In genomic region chr1:63320024-63320799, GRCh38 we compare ENCODE assay signal across 11 cellular contexts. TPM values are rescaled to one million over a fixed set of nuclear protein-coding genes. Genes with fewer than 3 reads are reported as not detected.
DNase-seq lines count a peak whose midpoint lies in the region; ATAC-seq and TF ChIP-seq lines count a peak whose summit lies in the region.
"Had no signal": no experiment of that assay in that cellular context is flagged by ENCODE, and none has a peak within 500 bp of the region (broad histone marks: within the 10 kb centered on the region; RNA-seq: fewer than 3 reads in every experiment).

No MANE protein-coding gene starts in this region.

- no peak overlapping the region for H2BK15ac ChIP-seq in neuronal stem cell (ENCODE audit: low read length)

- no peaks in the 10 kb centered on the region for H3K79me1 ChIP-seq in neuronal stem cell (ENCODE audit: low read depth, low read length)

- H3K9ac ChIP-seq in GM23248 (no peak overlapping the region), neuronal stem cell (ENCODE audit: low read depth, low read length, poor library complexity) (no peak overlapping the region)

- no peak overlapping the region for H3K18ac ChIP-seq in neuronal stem cell (ENCODE audit: low read length)

- H3K4me2 ChIP-seq in GM23248 (ENCODE audit: unreplicated experiment) (no peak overlapping the region), neuronal stem cell (ENCODE audit: insufficient read depth, low read length, poor library complexity, severe bottlenecking) (no peak overlapping the region)

- TF ChIP-seq CTCF in endothelial cell (IDR thresholded peaks at IDR 0.05; ENCODE audit: unreplicated experiment): no peak

- in situ Hi-C loops in GM23248 (cut with MboI): no loop called here

- H3K36me3 ChIP-seq in GM23248 (ENCODE audit: low read depth) (no peaks in the 10 kb centered on the region), neuronal stem cell (replicated peaks in 1 of 2; ENCODE audit: control insufficient read depth in 2 of 2, insufficient read depth in 2 of 2, low read length in 2 of 2) (no peaks in the 10 kb centered on the region)
- H3K36me3 ChIP-seq: ascending aorta, thyroid gland had no signal

- no peak overlapping the region for H2BK5ac ChIP-seq in neuronal stem cell (ENCODE audit: low read length)

- no peaks in the 10 kb centered on the region for H3K4me1 ChIP-seq in GM23248 (ENCODE audit: insufficient read depth)
- peaks cover 0 to 2% of the 10 kb centered on the region in 2 donors for H3K4me1 ChIP-seq in neuronal stem cell (ENCODE audit: control insufficient read depth in 2 of 2, insufficient read depth in 1 of 2, low read depth in 1 of 2, low read length in 2 of 2)

- H3F3A ChIP-seq in GM23248 (ENCODE audit: insufficient read depth): no peaks in the 10 kb centered on the region

- H3K4me3 ChIP-seq in GM23248 (no peak overlapping the region), neuronal stem cell (ENCODE audit: low read length in 2 of 2) (no peak overlapping the region)
- H3K4me3 ChIP-seq: ascending aorta, thyroid gland had no signal

- H3K36me3 Mint-ChIP-seq in T-helper 17 cell (ENCODE audit: low read depth) (peaks cover 2% of the 10 kb centered on the region), endothelial cell (ENCODE audit: low read depth, unreplicated experiment) (no peaks in the 10 kb centered on the region)

- H3K9me3 ChIP-seq in GM23248 (ENCODE audit: low read depth): no peaks in the 10 kb centered on the region
- H3K9me3 ChIP-seq in T-helper 17 cell (ENCODE audit: control insufficient read depth, low read length, poor library complexity, severe bottlenecking): peaks cover 4% of the 10 kb centered on the region
- peaks cover 0 to 3% of the 10 kb centered on the region in 2 donors for H3K9me3 ChIP-seq in neuronal stem cell (replicated peaks in 1 of 2; ENCODE audit: control insufficient read depth in 2 of 2, insufficient read depth in 1 of 2, low read depth in 1 of 2, low read length in 2 of 2)
- H3K9me3 ChIP-seq: ascending aorta, thyroid gland had no signal

- no peak overlapping the region for H2AK5ac ChIP-seq in neuronal stem cell (ENCODE audit: low read depth, low read length)

- peak overlapping the region; percentile 68 for H3K23ac ChIP-seq in neuronal stem cell (ENCODE audit: low read depth, low read length, poor library complexity)

- peak overlapping the region; percentile 3 for H3K4me3 Mint-ChIP-seq in T-helper 17 cell
- H3K4me3 Mint-ChIP-seq in endothelial cell (ENCODE audit: unreplicated experiment): no peak overlapping the region

- H2BK12ac ChIP-seq in neuronal stem cell (ENCODE audit: low read length): no peak overlapping the region

- H3K79me2 ChIP-seq in GM23248 (ENCODE audit: insufficient read depth): no peaks in the 10 kb centered on the region

- H4K8ac ChIP-seq in neuronal stem cell (ENCODE audit: low read depth, low read length): no peak overlapping the region

- peaks cover 51% of the 10 kb centered on the region for H3K27me3 Mint-ChIP-seq in T-helper 17 cell
- H3K27me3 Mint-ChIP-seq in endothelial cell (ENCODE audit: unreplicated experiment): peaks cover 43% of the 10 kb centered on the region

- no peaks in the 10 kb centered on the region for H3K9me3 Mint-ChIP-seq in endothelial cell (ENCODE audit: unreplicated experiment)

- H3K27ac Mint-ChIP-seq in T-helper 17 cell: peak overlapping the region; percentile 87
- H3K27ac Mint-ChIP-seq in endothelial cell (ENCODE audit: unreplicated experiment): no peak overlapping the region

- peaks cover 95% of the 10 kb centered on the region for H3K27me3 ChIP-seq in GM23248 (replicated peaks; ENCODE audit: insufficient read depth)
- H3K27me3 ChIP-seq in neuronal stem cell (ENCODE audit: control insufficient read depth in 3 of 3, insufficient read depth in 3 of 3, low read depth in 1 of 3, low read length in 3 of 3): peaks cover 61 to 100% (median 88%) of the 10 kb centered on the region in 3 experiments

- H3K4ac ChIP-seq in neuronal stem cell (ENCODE audit: low read length): no peak overlapping the region

- H2AFZ ChIP-seq in GM23248 (no peak overlapping the region), neuronal stem cell (ENCODE audit: low read length) (peak overlapping the region; percentile 6)

- no peaks in the 10 kb centered on the region for H4K20me1 ChIP-seq in GM23248 (ENCODE audit: insufficient read depth)

- H4K91ac ChIP-seq in neuronal stem cell (ENCODE audit: low read depth, low read length, poor library complexity): no peak overlapping the region

- DNase-seq in GM23248: peak; percentile 32
- DNase-seq in T-helper 17 cell: no peak
- peak; percentile 20 for DNase-seq in endothelial cell (ENCODE audit: low spot score)
- DNase-seq in neuronal stem cell (ENCODE audit: low spot score): peak; percentile 32
- DNase-seq in effector CD8-positive, alpha-beta T cell (lab: John Stamatoyannopoulos, UW): no peak
- DNase-seq in glomerular visceral epithelial cell (ENCODE audit: extremely low spot score): no peak
- DNase-seq: DMS153, thyroid gland had no signal

- H2BK120ac ChIP-seq in neuronal stem cell (ENCODE audit: low read depth, low read length): peak overlapping the region; percentile 34

- WGBS in GM23248 (ENCODE audit: low coverage in 1 of 2, low lambda C conversion rate in 2 of 2, missing lambda C conversion rate in 2 of 2), 2 experiments: 19% methylated on average over 48 to 49 of the region's 49 CpGs
- no CpG with 5 or more reads among the region's 49 CpGs for WGBS in neuronal stem cell (ENCODE audit: extremely low coverage in 2 of 2, insufficient read length in 2 of 2, insufficient replicate concordance in 1 of 2), 2 donors

- H3K14ac ChIP-seq in neuronal stem cell (ENCODE audit: low read length): no peak overlapping the region

- no peaks in the 10 kb centered on the region for H3K9me2 ChIP-seq in GM23248 (ENCODE audit: insufficient read depth)

- H3K27ac ChIP-seq in GM23248: no peak overlapping the region
- H3K27ac ChIP-seq in neuronal stem cell (replicated peaks; ENCODE audit: low read length): no peak overlapping the region
- H3K27ac ChIP-seq: ascending aorta, thyroid gland had no signal

- ATAC-seq in T-helper 17 cell: no peak
- ATAC-seq in GM18907 (IDR thresholded peaks at IDR 0.05; ENCODE audit: unreplicated experiment): no peak
- ATAC-seq: esophagus mucosa had no signal

- peaks cover 7% of the 10 kb centered on the region for H3K4me1 Mint-ChIP-seq in T-helper 17 cell
- H3K4me1 Mint-ChIP-seq in endothelial cell (ENCODE audit: unreplicated experiment): peaks cover 35% of the 10 kb centered on the region

RNA-seq across cellular contexts. Expression of gene FOXD3, which starts 2.2 kb away (rescaled TPM):
- total RNA-seq in GM23248 (2014; rRNA removed; shearing (Covaris generic)): not detected in 2 replicates
- not detected in 2 replicates for polyA plus RNA-seq in GM23248 (2016; fragmentation: Nextera tagmentation; extraction: Ambion mirVana)
- total RNA-seq in T-helper 17 cell (not detected), endothelial cell (ENCODE audit: unreplicated experiment) (0.26 TPM)
- not detected for polyA plus RNA-seq in neuronal stem cell (2013, experiment 1 of 2)
- polyA plus RNA-seq in neuronal stem cell (2013, experiment 2 of 2): not detected
- total RNA-seq: ascending aorta, esophagus mucosa had no signal

RNA-seq across cellular contexts. Expression of gene ALG6, which starts 47.2 kb away (rescaled TPM):
- total RNA-seq in GM23248 (2014; rRNA removed; shearing (Covaris generic)): 8.4 and 12.8 TPM in 2 replicates
- 14.0 and 14.3 TPM in 2 replicates for polyA plus RNA-seq in GM23248 (2016; fragmentation: Nextera tagmentation; extraction: Ambion mirVana)
- 10 to 100 TPM; 15.0 to 18.9 TPM for total RNA-seq in T-helper 17 cell
- total RNA-seq in endothelial cell (ENCODE audit: unreplicated experiment): 14.9 TPM
- polyA plus RNA-seq in neuronal stem cell (2013, experiment 1 of 2): 10.4 TPM
- polyA plus RNA-seq in neuronal stem cell (2013, experiment 2 of 2): 10.5 TPM

Comparison
In these comparisons a context has a peak if more than half of its experiments do, and no peak if none do; other contexts are left out.
1. DNase-seq: peak in GM23248 (single experiment), endothelial cell (single experiment) and neuronal stem cell (single experiment); none in T-helper 17 cell (0 of 3), effector CD8-positive, alpha-beta T cell (single experiment) and glomerular visceral epithelial cell (single experiment).